In genomic region chr1:171515299-171515698, GRCh38 we compare ENCODE assay signal across 19 cellular contexts. TPM values are rescaled to one million over a fixed set of nuclear protein-coding genes. Genes with fewer than 3 reads are reported as not detected.
DNase-seq lines count a peak whose midpoint lies in the region; ATAC-seq and TF ChIP-seq lines count a peak whose summit lies in the region.
"Had no signal": no experiment of that assay in that cellular context is flagged by ENCODE, and none has a peak within 500 bp of the region (broad histone marks: within the 10 kb centered on the region; RNA-seq: fewer than 3 reads in every experiment).

No MANE protein-coding gene starts in this region.

- TF ChIP-seq CTCF in neutrophil (IDR thresholded peaks at IDR 0.05): no peak
- TF ChIP-seq CTCF in CD4-positive, alpha-beta T cell (IDR thresholded peaks at IDR 0.05): no peak
- TF ChIP-seq CTCF in Calu3 (IDR thresholded peaks at IDR 0.05; ENCODE audit: unreplicated experiment): no peak

- peaks cover 57% of the 10 kb centered on the region for H3K36me3 Mint-ChIP-seq in activated CD8-positive, alpha-beta memory T cell treated with anti-CD3 and anti-CD28 coated beads, Interleukin-2, amount 10 ng/mL, durations not matched to agents 7 days and 5 days
- H3K36me3 Mint-ChIP-seq in activated CD8-positive, alpha-beta T cell treated with anti-CD3 and anti-CD28 coated beads, Interleukin-2, amount 10 ng/mL, durations not matched to agents 7 days and 5 days (ENCODE audit: low read depth): peaks cover 58% of the 10 kb centered on the region
- peaks cover 85% of the 10 kb centered on the region for H3K36me3 Mint-ChIP-seq in CD4-positive, alpha-beta T cell (ENCODE audit: low read depth)
- peaks cover 46% of the 10 kb centered on the region for H3K36me3 Mint-ChIP-seq in Calu3 (ENCODE audit: insufficient read depth, unreplicated experiment)

- DNase-seq in activated CD8-positive, alpha-beta memory T cell treated with anti-CD3 and anti-CD28 coated beads, Interleukin-2, amount 10 ng/mL, durations not matched to agents 7 days and 5 days: no peak
- no peak for DNase-seq in activated CD8-positive, alpha-beta memory T cell treated with anti-CD3 and anti-CD28 coated beads, Interleukin-2, amount 50 U/mL, for 48 hours
- DNase-seq in activated CD8-positive, alpha-beta T cell treated with anti-CD3 and anti-CD28 coated beads, Interleukin-2, amount 10 ng/mL, durations not matched to agents 7 days and 5 days: no peak
- no peak for DNase-seq in CD4-positive, alpha-beta T cell
- DNase-seq in HT-29 (ENCODE audit: low spot score) (no peak), Calu3 (no peak)
- DNase-seq: activated CD4-positive, alpha-beta T cell treated with anti-CD3 and anti-CD28 coated beads, Interleukin-2, amount 50 U/mL, for 4 hours; activated effector memory CD4-positive, alpha-beta T cell treated with anti-CD3 and anti-CD28 coated beads, Interleukin-2, amount 50 U/mL, for 16 hours; C1 segment of cervical spinal cord; GOT3; NCI-H1417 treated with DMSO at 0.1 percent for 48 hours; NCI-H748 treated with DMSO at 0.1 percent for 48 hours; PC-3; retina; uterus had no signal

- H3K27me3 Mint-ChIP-seq in activated CD8-positive, alpha-beta memory T cell treated with anti-CD3 and anti-CD28 coated beads, Interleukin-2, amount 10 ng/mL, durations not matched to agents 7 days and 5 days: no peaks in the 10 kb centered on the region
- no peaks in the 10 kb centered on the region for H3K27me3 Mint-ChIP-seq in activated CD8-positive, alpha-beta T cell treated with anti-CD3 and anti-CD28 coated beads, Interleukin-2, amount 10 ng/mL, durations not matched to agents 7 days and 5 days (ENCODE audit: low read depth)
- H3K27me3 Mint-ChIP-seq in CD4-positive, alpha-beta T cell: no peaks in the 10 kb centered on the region
- no peaks in the 10 kb centered on the region for H3K27me3 Mint-ChIP-seq in Calu3 (ENCODE audit: unreplicated experiment)

- H3K9me3 Mint-ChIP-seq in activated CD8-positive, alpha-beta memory T cell treated with anti-CD3 and anti-CD28 coated beads, Interleukin-2, amount 10 ng/mL, durations not matched to agents 7 days and 5 days (ENCODE audit: low read depth): no peaks in the 10 kb centered on the region
- H3K9me3 Mint-ChIP-seq in activated CD8-positive, alpha-beta T cell treated with anti-CD3 and anti-CD28 coated beads, Interleukin-2, amount 10 ng/mL, durations not matched to agents 7 days and 5 days (ENCODE audit: insufficient read depth): no peaks in the 10 kb centered on the region
- no peaks in the 10 kb centered on the region for H3K9me3 Mint-ChIP-seq in CD4-positive, alpha-beta T cell
- H3K9me3 Mint-ChIP-seq in Calu3 (ENCODE audit: low read depth, unreplicated experiment): no peaks in the 10 kb centered on the region
- H3K9me3 Mint-ChIP-seq: mesothelial cell of epicardium had no signal

- peak; percentile 74 for ATAC-seq in activated CD8-positive, alpha-beta memory T cell treated with anti-CD3 and anti-CD28 coated beads, Interleukin-2, amount 10 ng/mL, durations not matched to agents 7 days and 5 days
- ATAC-seq in GM21786 (IDR thresholded peaks at IDR 0.05; ENCODE audit: unreplicated experiment): peak; percentile 60
- no peak for ATAC-seq in activated CD8-positive, alpha-beta T cell treated with anti-CD3 and anti-CD28 coated beads, Interleukin-2, amount 10 ng/mL, durations not matched to agents 7 days and 5 days
- no peak for ATAC-seq in CD4-positive, alpha-beta T cell (ENCODE audit: poor library complexity)
- ATAC-seq: PC-3 had no signal

- H3K4me1 ChIP-seq in neutrophil (ENCODE audit: control insufficient read depth in 1 of 2, insufficient read depth in 1 of 2, low read depth in 1 of 2, low read length in 1 of 2): no peaks in the 10 kb centered on the region
- H3K4me1 ChIP-seq: SJSA1, uterus had no signal

- H3K27me3 ChIP-seq in neutrophil: no peaks in the 10 kb centered on the region
- no peaks in the 10 kb centered on the region for H3K27me3 ChIP-seq in CD4-positive, alpha-beta T cell (ENCODE audit: control insufficient read depth, insufficient read depth, low read length)
- H3K27me3 ChIP-seq: SJSA1, uterus had no signal

- POLR2A ChIA-PET in activated CD8-positive, alpha-beta T cell treated with anti-CD3 and anti-CD28 coated beads, Interleukin-2, amount 10 ng/mL, durations not matched to agents 7 days and 5 days (lab: Charles Lee): interaction anchor here (1.4 to 4.0 kb wide), 2 partner anchors 30 to 226 kb away, joined by 5 to 30 read pairs; partner anchors contain the start of genes PRRC2C and VAMP4
- POLR2A ChIA-PET in CD4-positive, alpha-beta T cell (lab: Charles Lee): interaction anchor here (1.1 kb wide), 2 partner anchors 28 to 31 kb away, joined by 3 to 4 read pairs; no protein-coding TSS in a partner anchor

- intact Hi-C loops in CD4-positive, alpha-beta T cell (cut with DNase I, micrococcal nuclease): no loop called here
- intact Hi-C loops in Calu3 (cut with micrococcal nuclease; ENCODE audit: unreplicated experiment): no loop called here

- no peak overlapping the region for H3K4me3 Mint-ChIP-seq in activated CD8-positive, alpha-beta memory T cell treated with anti-CD3 and anti-CD28 coated beads, Interleukin-2, amount 10 ng/mL, durations not matched to agents 7 days and 5 days
- H3K4me3 Mint-ChIP-seq in activated CD8-positive, alpha-beta T cell treated with anti-CD3 and anti-CD28 coated beads, Interleukin-2, amount 10 ng/mL, durations not matched to agents 7 days and 5 days: no peak overlapping the region
- no peak overlapping the region for H3K4me3 Mint-ChIP-seq in CD4-positive, alpha-beta T cell
- no peak overlapping the region for H3K4me3 Mint-ChIP-seq in Calu3 (ENCODE audit: low read depth, unreplicated experiment)
- H3K4me3 Mint-ChIP-seq: mesothelial cell of epicardium had no signal

- CTCF ChIA-PET in activated CD8-positive, alpha-beta memory T cell treated with anti-CD3 and anti-CD28 coated beads, Interleukin-2, amount 10 ng/mL, durations not matched to agents 7 days and 5 days (lab: Charles Lee): interaction anchor here (1.1 to 1.2 kb wide), 2 partner anchors 15 to 30 kb away, joined by 3 to 6 read pairs; partner anchors contain the start of gene PRRC2C
- CTCF ChIA-PET in activated CD8-positive, alpha-beta T cell treated with anti-CD3 and anti-CD28 coated beads, Interleukin-2, amount 10 ng/mL, durations not matched to agents 7 days and 5 days (lab: Charles Lee): interaction anchor here (1.0 to 4.5 kb wide), 5 partner anchors 10 to 77 kb away, joined by 3 to 31 read pairs (median 4); partner anchors contain the start of gene PRRC2C
- CTCF ChIA-PET in CD4-positive, alpha-beta T cell (lab: Charles Lee): interaction anchor here (3.8 kb wide), 1 partner anchor 30 kb away, joined by 25 read pairs; the partner anchor contains the start of gene PRRC2C
- CTCF ChIA-PET in Calu3 (lab: Charles Lee): no interaction called here

- peaks cover 58% of the 10 kb centered on the region for H3K4me1 Mint-ChIP-seq in activated CD8-positive, alpha-beta memory T cell treated with anti-CD3 and anti-CD28 coated beads, Interleukin-2, amount 10 ng/mL, durations not matched to agents 7 days and 5 days
- H3K4me1 Mint-ChIP-seq in activated CD8-positive, alpha-beta T cell treated with anti-CD3 and anti-CD28 coated beads, Interleukin-2, amount 10 ng/mL, durations not matched to agents 7 days and 5 days (ENCODE audit: low read depth): peaks cover 48% of the 10 kb centered on the region
- H3K4me1 Mint-ChIP-seq in CD4-positive, alpha-beta T cell (ENCODE audit: low read depth): peaks cover 46% of the 10 kb centered on the region
- H3K4me1 Mint-ChIP-seq in Calu3 (ENCODE audit: low read depth, unreplicated experiment): peaks cover 5% of the 10 kb centered on the region
- H3K4me1 Mint-ChIP-seq: mesothelial cell of epicardium had no signal

- H3K9me3 ChIP-seq in neutrophil: no peaks in the 10 kb centered on the region
- H3K9me3 ChIP-seq in CD4-positive, alpha-beta T cell (ENCODE audit: control insufficient read depth, low read length): no peaks in the 10 kb centered on the region
- H3K9me3 ChIP-seq: SJSA1, uterus had no signal

- peaks cover 74% of the 10 kb centered on the region for H3K36me3 ChIP-seq in neutrophil
- H3K36me3 ChIP-seq: uterus had no signal

- H3K4me3 ChIP-seq in neutrophil (ENCODE audit: low read depth in 1 of 2, low read length in 1 of 2): no peak overlapping the region
- H3K4me3 ChIP-seq: SJSA1, uterus had no signal

- BruUV-seq in Calu3 (replicated peaks; lab: Mats Ljungman, UMichigan): no TSS peak

- H3K27ac Mint-ChIP-seq in activated CD8-positive, alpha-beta memory T cell treated with anti-CD3 and anti-CD28 coated beads, Interleukin-2, amount 10 ng/mL, durations not matched to agents 7 days and 5 days: peak overlapping the region; percentile 70
- peak overlapping the region; percentile 35 for H3K27ac Mint-ChIP-seq in activated CD8-positive, alpha-beta T cell treated with anti-CD3 and anti-CD28 coated beads, Interleukin-2, amount 10 ng/mL, durations not matched to agents 7 days and 5 days
- H3K27ac Mint-ChIP-seq in CD4-positive, alpha-beta T cell: no peak overlapping the region
- H3K27ac Mint-ChIP-seq in Calu3 (ENCODE audit: unreplicated experiment): no peak overlapping the region
- H3K27ac Mint-ChIP-seq: mesothelial cell of epicardium had no signal

- peak overlapping the region; percentile 8 for H3K27ac ChIP-seq in neutrophil
- no peak overlapping the region for H3K27ac ChIP-seq in CD4-positive, alpha-beta T cell (ENCODE audit: low read depth, low read length)
- H3K27ac ChIP-seq: SJSA1, uterus had no signal

RNA-seq across cellular contexts. Expression of gene PRRC2C, which starts 30.0 kb away (rescaled TPM):
- 100 to 1,000 TPM; 225 to 244 TPM for total RNA-seq in activated CD8-positive, alpha-beta memory T cell treated with anti-CD3 and anti-CD28 coated beads, Interleukin-2, amount 10 ng/mL, durations not matched to agents 7 days and 5 days
- 100 to 1,000 TPM; 222 to 228 TPM for total RNA-seq in activated CD8-positive, alpha-beta T cell treated with anti-CD3 and anti-CD28 coated beads, Interleukin-2, amount 10 ng/mL, durations not matched to agents 7 days and 5 days
- 100 to 1,000 TPM; 357 to 387 TPM for total RNA-seq in CD4-positive, alpha-beta T cell
- 41.8 and 45.1 TPM in 2 replicates for total RNA-seq in HT-29 (2014; rRNA removed; shearing (Covaris generic))
- 227 and 238 TPM in 2 replicates for total RNA-seq in Calu3 (2022)

Comparison
In these comparisons a context has a peak if more than half of its experiments do, and no peak if none do; other contexts are left out.
1. ATAC-seq: peak in activated CD8-positive, alpha-beta memory T cell treated with anti-CD3 and anti-CD28 coated beads, Interleukin-2, amount 10 ng/mL, durations not matched to agents 7 days and 5 days (single experiment) and GM21786 (single experiment); none in activated CD8-positive, alpha-beta T cell treated with anti-CD3 and anti-CD28 coated beads, Interleukin-2, amount 10 ng/mL, durations not matched to agents 7 days and 5 days (single experiment) and CD4-positive, alpha-beta T cell (single experiment).
2. H3K27ac Mint-ChIP-seq: peak in activated CD8-positive, alpha-beta memory T cell treated with anti-CD3 and anti-CD28 coated beads, Interleukin-2, amount 10 ng/mL, durations not matched to agents 7 days and 5 days (single experiment) and activated CD8-positive, alpha-beta T cell treated with anti-CD3 and anti-CD28 coated beads, Interleukin-2, amount 10 ng/mL, durations not matched to agents 7 days and 5 days (single experiment); none in CD4-positive, alpha-beta T cell (single experiment) and Calu3 (single experiment).